ENCODE assay signal across 16 cellular contexts in the genomic region with DNA sequence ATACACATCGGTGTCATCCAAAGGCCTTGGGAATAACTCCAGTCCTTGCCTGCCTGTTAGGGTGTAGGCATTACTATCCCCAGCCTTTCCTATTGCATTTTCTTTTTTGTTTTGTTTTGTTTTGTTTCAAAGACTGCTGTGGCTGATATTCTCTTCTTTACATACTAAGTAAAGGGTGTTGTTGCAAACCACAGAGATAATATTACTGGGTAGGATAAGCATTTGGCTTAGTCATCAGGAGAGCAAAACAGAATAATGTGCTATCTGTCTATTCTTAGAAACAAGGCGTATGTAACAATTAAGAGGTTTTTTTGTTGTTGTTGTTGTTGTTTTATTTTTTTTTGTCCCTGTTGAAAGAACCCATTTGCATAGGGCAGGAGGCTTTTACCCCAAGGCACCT. TPM values are rescaled to one million over a fixed set of nuclear protein-coding genes. Genes with fewer than 3 reads are reported as not detected.
DNase-seq lines count a peak whose midpoint lies in the region; ATAC-seq, FAIRE-seq and TF ChIP-seq lines count a peak whose summit lies in the region.
"Had no signal": no experiment of that assay in that cellular context is flagged by ENCODE, and none has a peak within 500 bp of the region (broad histone marks: within the 10 kb centered on the region; RNA-seq: fewer than 3 reads in every experiment).

No MANE protein-coding gene starts in this region.

- FAIRE-seq in pancreas (lab: Jason Lieb, UNC), result no peak
- FAIRE-seq: colon, G401.6 had no signal

- H3F3A ChIP-seq in PC-3 (ENCODE audit: low read length, unreplicated experiment), result no peaks in the 10 kb centered on the region

- no peak overlapping the region for H3K27ac ChIP-seq in PC-3 (ENCODE audit: low read length)
- H3K27ac ChIP-seq in pancreas, result peak overlapping the region in 1 of 4 donors; percentile 55
- H3K27ac ChIP-seq: esophagus squamous epithelium had no signal

- no peak overlapping the region for H2AFZ ChIP-seq in PC-3 (ENCODE audit: low read length)

- DNase-seq in HS-5 (ENCODE audit: low read depth) (peak; percentile 29), PC-3 (peak; percentile 30), cardiac fibroblast (ENCODE audit: low read depth in 2 of 2) (peak; percentile 35 to 51), pancreas (no peak), G401 (ENCODE audit: low spot score) (no peak), ecto neural progenitor cell (ENCODE audit: low spot score) (no peak)
- DNase-seq: activated CD8-positive, alpha-beta memory T cell treated with anti-CD3 and anti-CD28 coated beads, Interleukin-2, amount 10 ng/mL, durations not matched to agents 7 days and 5 days; activated naive CD4-positive, alpha-beta T cell treated with anti-CD3 and anti-CD28 coated beads, Interleukin-2, amount 50 U/mL, for 16 hours; esophagus squamous epithelium; Karpas-422 had no signal

- intact Hi-C loops in PC-3 (cut with micrococcal nuclease), result no loop called here
- intact Hi-C loops in pancreas (cut with DNase I), result no loop called here

- no TSS peak for BruUV-seq in PC-3 (replicated peaks; lab: Mats Ljungman, UMichigan)

- no peak overlapping the region for H3K4me3 ChIP-seq in PC-3 (ENCODE audit: low read length)
- no peak overlapping the region for H3K4me3 ChIP-seq in cardiac fibroblast (replicated peaks in 1 of 2; ENCODE audit: low read depth in 2 of 2, low read length in 2 of 2)
- no peak overlapping the region for H3K4me3 ChIP-seq in pancreas
- H3K4me3 ChIP-seq: esophagus squamous epithelium, HAP-1 had no signal

- H3K27me3 ChIP-seq in PC-3 (ENCODE audit: low read length) (no peaks in the 10 kb centered on the region), pancreas (no peaks in the 10 kb centered on the region)
- H3K27me3 ChIP-seq: esophagus squamous epithelium had no signal

- in situ Hi-C loops in G401 (cut with HindIII; ENCODE audit: low sequenced_read_pairs), result no loop called here

- H3K36me3 ChIP-seq in PC-3 (ENCODE audit: low read depth, low read length) (no peaks in the 10 kb centered on the region), pancreas (no peaks in the 10 kb centered on the region)
- H3K36me3 ChIP-seq: esophagus squamous epithelium, HAP-1 had no signal

- 39 to 42% methylated on average over 2 of the region's 2 CpGs for WGBS in pancreas, 2 donors

- POLR2A ChIA-PET in PC-3 (lab: Charles Lee; ENCODE audit: unreplicated experiment), result no interaction called here

- peak overlapping the region; percentile 33; the same call in 1 of the 2 replicates for H3K4me2 ChIP-seq in PC-3 (ENCODE audit: low read length)

- no peaks in the 10 kb centered on the region for H3K79me2 ChIP-seq in PC-3 (ENCODE audit: low read length)

- no peaks in the 10 kb centered on the region for H4K20me1 ChIP-seq in PC-3 (ENCODE audit: low read length)

- ATAC-seq in PC-3 (peak; percentile 66; the same call in 1 of the 2 replicates), pancreas (peak; percentile 12 to 35 (median 28)), GM21723 (IDR thresholded peaks at IDR 0.05; ENCODE audit: unreplicated experiment) (no peak)
- ATAC-seq: activated CD8-positive, alpha-beta memory T cell treated with anti-CD3 and anti-CD28 coated beads, Interleukin-2, amount 10 ng/mL, durations not matched to agents 7 days and 5 days; WTC11 had no signal

- H3K9me2 ChIP-seq in PC-3 (replicated peaks; ENCODE audit: low read length), result no peaks in the 10 kb centered on the region

- H3K4me1 ChIP-seq in PC-3 (ENCODE audit: insufficient read depth, low read length) (peaks cover 8% of the 10 kb centered on the region), pancreas (peaks cover 8 to 16% (median 10%) of the 10 kb centered on the region in 3 donors)
- H3K4me1 ChIP-seq: HAP-1 had no signal

- no peak overlapping the region for H3K9ac ChIP-seq in PC-3 (ENCODE audit: low read length)

- H3K9me3 ChIP-seq in PC-3 (ENCODE audit: low read length) (no peaks in the 10 kb centered on the region), pancreas (no peaks in the 10 kb centered on the region)
- H3K9me3 ChIP-seq: esophagus squamous epithelium, HAP-1 had no signal

- CTCF ChIA-PET in PC-3 (lab: Charles Lee), result no interaction called here

- no peak for TF ChIP-seq CTCF in PC-3 (conservative IDR thresholded peaks at IDR 0.05; ENCODE audit: low read depth, low read length)
- no peak for TF ChIP-seq CTCF in cardiac fibroblast (IDR thresholded peaks at IDR 0.05; ENCODE audit: low read depth, low read length)
- TF ChIP-seq CTCF in pancreas (IDR thresholded peaks at IDR 0.05), result no peak

RNA-seq across cellular contexts. Expression of a gene that starts 41.8 kb away (rescaled TPM):
- total RNA-seq in PC-3 (2014; rRNA removed), result not detected in 2 replicates
- under 1 TPM in 1 of 6 donors, not detected in 5; 0.08 TPM for total RNA-seq in pancreas
- polyA plus RNA-seq in pancreas, result not detected
- total RNA-seq in G401 (2014; rRNA removed; shearing (Covaris generic)), result not detected in 2 replicates
- total RNA-seq: activated CD8-positive, alpha-beta memory T cell treated with anti-CD3 and anti-CD28 coated beads, Interleukin-2, amount 10 ng/mL, durations not matched to agents 7 days and 5 days; esophagus squamous epithelium; neural crest cell; WTC11 had no signal

Comparison
In these comparisons a context has a peak if more than half of its experiments do, and no peak if none do; other contexts are left out.
1. DNase-seq: peak in HS-5 (single experiment), PC-3 (single experiment) and cardiac fibroblast (2 of 2); none in pancreas (0 of 6), G401 (single experiment) and ecto neural progenitor cell (single experiment).